ENCODE assay signal across 22 cellular contexts in genomic region chr19:11349171-11349570, GRCh38. TPM values are rescaled to one million over a fixed set of nuclear protein-coding genes. Genes with fewer than 3 reads are reported as not detected.
A peak's percentile ranks its signal among the peaks of the same experiment; 100 is the strongest.
DNase-seq lines count a peak whose midpoint lies in the region; ATAC-seq and TF ChIP-seq lines count a peak whose summit lies in the region.
"Had no signal": no experiment of that assay in that cellular context is flagged by ENCODE, and none has a peak within 500 bp of the region (broad histone marks: within the 10 kb centered on the region; RNA-seq: fewer than 3 reads in every experiment).

No MANE protein-coding gene starts in this region.

- H3K23ac ChIP-seq in neuronal stem cell (ENCODE audit: low read depth, low read length, poor library complexity), result peak overlapping the region; percentile 31

- H4K20me1 ChIP-seq in SK-N-SH (ENCODE audit: insufficient read depth), result peaks cover under 1% of the 10 kb centered on the region; the same call in 1 of the 2 replicates

- H3K27ac ChIP-seq in SK-N-SH (ENCODE audit: low read depth in 2 of 2, low read length in 1 of 2) (no peak overlapping the region), neuronal stem cell (replicated peaks; ENCODE audit: low read length) (no peak overlapping the region)
- H3K27ac ChIP-seq: 22Rv1, PC-9, SJCRH30 had no signal

- H2AK5ac ChIP-seq in neuronal stem cell (ENCODE audit: low read depth, low read length), result peak overlapping the region; percentile 63

- no peak overlapping the region for H4K91ac ChIP-seq in neuronal stem cell (ENCODE audit: low read depth, low read length, poor library complexity)

- H2BK120ac ChIP-seq in neuronal stem cell (ENCODE audit: low read depth, low read length), result no peak overlapping the region

- H3K9me3 ChIP-seq in SK-N-SH (no peaks in the 10 kb centered on the region), neuronal stem cell (replicated peaks in 1 of 2; ENCODE audit: control insufficient read depth in 2 of 2, insufficient read depth in 1 of 2, low read depth in 1 of 2, low read length in 2 of 2) (peaks cover 8 to 12% of the 10 kb centered on the region in 2 donors)
- H3K9me3 ChIP-seq: BE2C, SJCRH30 had no signal

- H3K4me3 ChIP-seq in SK-N-SH (ENCODE audit: low read depth in 2 of 2, low read length in 1 of 2), result no peak overlapping the region
- no peak overlapping the region for H3K4me3 ChIP-seq in neuronal stem cell (ENCODE audit: low read length in 2 of 2)
- H3K4me3 ChIP-seq: PC-9, SJCRH30 had no signal

- H2BK15ac ChIP-seq in neuronal stem cell (ENCODE audit: low read length), result no peak overlapping the region

- no peak overlapping the region for H2BK5ac ChIP-seq in neuronal stem cell (ENCODE audit: low read length)

- no peak overlapping the region for H3K18ac ChIP-seq in neuronal stem cell (ENCODE audit: low read length)

- peaks cover 13% of the 10 kb centered on the region for H3F3A ChIP-seq in SK-N-SH (replicated peaks; ENCODE audit: insufficient read depth)

- no peak overlapping the region for H3K14ac ChIP-seq in neuronal stem cell (ENCODE audit: low read length)

- no peaks in the 10 kb centered on the region for H3K36me3 ChIP-seq in SK-N-SH (replicated peaks in 1 of 2; ENCODE audit: control insufficient read depth in 1 of 2, insufficient read depth in 2 of 2, low read length in 1 of 2)
- H3K36me3 ChIP-seq in neuronal stem cell (replicated peaks in 1 of 2; ENCODE audit: control insufficient read depth in 2 of 2, insufficient read depth in 2 of 2, low read length in 2 of 2), result peaks cover 0 to 2% of the 10 kb centered on the region in 2 donors
- H3K36me3 ChIP-seq: BE2C, SJCRH30 had no signal

- no peaks in the 10 kb centered on the region for H3K27me3 ChIP-seq in SK-N-SH (ENCODE audit: insufficient read depth)
- H3K27me3 ChIP-seq in neuronal stem cell (ENCODE audit: control insufficient read depth in 3 of 3, insufficient read depth in 3 of 3, low read depth in 1 of 3, low read length in 3 of 3), result no peaks in the 10 kb centered on the region
- H3K27me3 ChIP-seq: BE2C, SJCRH30 had no signal

- no peak for TF ChIP-seq CTCF in SK-N-SH (IDR thresholded peaks at IDR 0.05)

- H3K79me2 ChIP-seq in SK-N-SH (ENCODE audit: insufficient read depth), result no peaks in the 10 kb centered on the region

- H3K4me2 ChIP-seq in SK-N-SH (no peak overlapping the region), neuronal stem cell (ENCODE audit: insufficient read depth, low read length, poor library complexity, severe bottlenecking) (no peak overlapping the region)
- H3K4me2 ChIP-seq: PC-9 had no signal

- POLR2A ChIA-PET in SK-N-SH (lab: Yijun Ruan, JAX), result no interaction called here

- no peak overlapping the region for H2AFZ ChIP-seq in SK-N-SH (ENCODE audit: low read depth)
- no peak overlapping the region for H2AFZ ChIP-seq in neuronal stem cell (ENCODE audit: low read length)
- H2AFZ ChIP-seq: PC-9 had no signal

- TF ChIP-seq EP300 in SK-N-SH (IDR thresholded peaks at IDR 0.05; ENCODE audit: borderline replicate concordance in 1 of 2, low read depth in 1 of 2, low read length in 1 of 2), result no peak

- H3K4ac ChIP-seq in neuronal stem cell (ENCODE audit: low read length), result no peak overlapping the region

- no peaks in the 10 kb centered on the region for H3K79me1 ChIP-seq in neuronal stem cell (ENCODE audit: low read depth, low read length)

- H2BK12ac ChIP-seq in neuronal stem cell (ENCODE audit: low read length), result no peak overlapping the region

- no peak overlapping the region for H4K8ac ChIP-seq in neuronal stem cell (ENCODE audit: low read depth, low read length)

- WGBS in SK-N-SH (ENCODE audit: low lambda C conversion rate), result 73% methylated on average over 4 of the region's 4 CpGs
- no CpG with 5 or more reads among the region's 4 CpGs for WGBS in neuronal stem cell (ENCODE audit: extremely low coverage in 2 of 2, insufficient read length in 2 of 2, insufficient replicate concordance in 1 of 2), 2 donors

- ATAC-seq in SK-N-SH treated with all-trans-retinoic acid at 6 μM for 48 hours, result no peak
- ATAC-seq: Right ventricle myocardium inferior, T-cell had no signal

- no peaks in the 10 kb centered on the region for H3K9me2 ChIP-seq in SK-N-SH

- TF ChIP-seq RAD21 in SK-N-SH (IDR thresholded peaks at IDR 0.05; ENCODE audit: low read length), result no peak

- H3K4me1 ChIP-seq in SK-N-SH (ENCODE audit: control insufficient read depth in 1 of 2, insufficient read depth in 2 of 2, low read depth in 1 of 2, low read length in 1 of 2) (peaks cover 10 to 13% of the 10 kb centered on the region in 2 experiments; a peak in 2 of 4 replicates), neuronal stem cell (ENCODE audit: control insufficient read depth in 2 of 2, insufficient read depth in 1 of 2, low read depth in 1 of 2, low read length in 2 of 2) (peaks cover 8 to 13% of the 10 kb centered on the region in 2 donors)
- H3K4me1 ChIP-seq: BE2C had no signal

- DNase-seq in SK-N-SH (no peak), neuronal stem cell (ENCODE audit: low spot score) (no peak), UCSD-AML1 (lab: John Stamatoyannopoulos, UW; ENCODE audit: unreplicated experiment) (no peak)
- DNase-seq: BE2C, Calu3, DMS79 treated with DMSO at 0.1 percent for 48 hours, GF-D8, H7, HFFc6, Karpas-422, NCI-H1092, NCI-H1417 treated with DMSO at 0.1 percent for 48 hours, NCI-H1694 treated with DMSO at 0.1 percent for 48 hours, NCI-H2081, NCI-H2227 treated with DMSO at 0.1 percent for 48 hours, NCI-H526 treated with DMSO at 0.1 percent for 48 hours, PC-9, SJCRH30, T-cell had no signal

- no peak overlapping the region for H3K9ac ChIP-seq in SK-N-SH
- H3K9ac ChIP-seq in neuronal stem cell (ENCODE audit: low read depth, low read length, poor library complexity), result no peak overlapping the region

- CTCF ChIA-PET in SK-N-SH (lab: Yijun Ruan, JAX), result interaction anchor here (1.5 kb wide), 1 partner anchor 55 kb away, joined by 6 read pairs; no protein-coding TSS in a partner anchor

TF ChIP-seq in SK-N-SH treated with all-trans-retinoic acid at 6 μM for 48 hours, 23 proteins besides CTCF, POLR2A, EP300 and RAD21:
- TF ChIP-seq GLIS3 (CRISPR knock-in tag; IDR thresholded peaks at IDR 0.05) (no peak), PPARA (CRISPR knock-in tag; IDR thresholded peaks at IDR 0.05; ENCODE audit: borderline replicate concordance) (no peak)

RNA-seq across cellular contexts. Expression of gene CCDC159, which starts 2.9 kb away (rescaled TPM):
- polyA plus RNA-seq in SK-N-SH (2012; rRNA removed), result 25.2 and 30.1 TPM in 2 replicates
- polyA plus RNA-seq in SK-N-SH (2012; cell fraction: cytosol; rRNA removed), result 11.0 and 15.1 TPM in 2 replicates
- polyA plus RNA-seq in SK-N-SH (2012; cell fraction: nucleus; rRNA removed), result 160 and 203 TPM in 2 replicates
- polyA plus RNA-seq in neuronal stem cell (2013, experiment 1 of 2), result 5.4 TPM
- polyA plus RNA-seq in neuronal stem cell (2013, experiment 2 of 2), result 4.5 TPM

RNA-seq across cellular contexts. Expression of gene TMEM205, which starts 3.1 kb away (rescaled TPM):
- 209 and 219 TPM in 2 replicates for polyA plus RNA-seq in SK-N-SH (2012; rRNA removed)
- 112 and 154 TPM in 2 replicates for polyA plus RNA-seq in SK-N-SH (2012; cell fraction: cytosol; rRNA removed)
- 172 and 193 TPM in 2 replicates for polyA plus RNA-seq in SK-N-SH (2012; cell fraction: nucleus; rRNA removed)
- 57.4 TPM for polyA plus RNA-seq in neuronal stem cell (2013, experiment 1 of 2)
- polyA plus RNA-seq in neuronal stem cell (2013, experiment 2 of 2), result 54.0 TPM

RNA-seq across cellular contexts. Expression of gene PLPPR2, which starts 6.1 kb away (rescaled TPM):
- 18.9 and 26.2 TPM in 2 replicates for polyA plus RNA-seq in SK-N-SH (2012; rRNA removed)
- polyA plus RNA-seq in SK-N-SH (2012; cell fraction: cytosol; rRNA removed), result 10.6 and 17.6 TPM in 2 replicates
- polyA plus RNA-seq in SK-N-SH (2012; cell fraction: nucleus; rRNA removed), result 54.9 and 71.2 TPM in 2 replicates
- 7.4 TPM for polyA plus RNA-seq in neuronal stem cell (2013, experiment 1 of 2)
- polyA plus RNA-seq in neuronal stem cell (2013, experiment 2 of 2), result 8.0 TPM

RNA-seq across cellular contexts. Expression of gene RAB3D, which starts 9.7 kb away (rescaled TPM):
- 25.0 and 27.0 TPM in 2 replicates for polyA plus RNA-seq in SK-N-SH (2012; rRNA removed)
- polyA plus RNA-seq in SK-N-SH (2012; cell fraction: cytosol; rRNA removed), result 11.2 and 17.2 TPM in 2 replicates
- polyA plus RNA-seq in SK-N-SH (2012; cell fraction: nucleus; rRNA removed), result 30.6 and 31.2 TPM in 2 replicates
- polyA plus RNA-seq in neuronal stem cell (2013, experiment 1 of 2), result 4.3 TPM
- 4.7 TPM for polyA plus RNA-seq in neuronal stem cell (2013, experiment 2 of 2)

RNA-seq across cellular contexts. Expression of gene SWSAP1, which starts 25.3 kb away (rescaled TPM):
- 2.8 and 3.0 TPM in 2 replicates for polyA plus RNA-seq in SK-N-SH (2012; rRNA removed)
- 1.5 and 2.2 TPM in 2 replicates for polyA plus RNA-seq in SK-N-SH (2012; cell fraction: cytosol; rRNA removed)
- 5.3 and 6.2 TPM in 2 replicates for polyA plus RNA-seq in SK-N-SH (2012; cell fraction: nucleus; rRNA removed)
- polyA plus RNA-seq in neuronal stem cell (2013, experiment 1 of 2), result 3.0 TPM
- polyA plus RNA-seq in neuronal stem cell (2013, experiment 2 of 2), result 2.9 TPM
